12 cellular contexts compared by ENCODE assay signal in the genomic region with DNA sequence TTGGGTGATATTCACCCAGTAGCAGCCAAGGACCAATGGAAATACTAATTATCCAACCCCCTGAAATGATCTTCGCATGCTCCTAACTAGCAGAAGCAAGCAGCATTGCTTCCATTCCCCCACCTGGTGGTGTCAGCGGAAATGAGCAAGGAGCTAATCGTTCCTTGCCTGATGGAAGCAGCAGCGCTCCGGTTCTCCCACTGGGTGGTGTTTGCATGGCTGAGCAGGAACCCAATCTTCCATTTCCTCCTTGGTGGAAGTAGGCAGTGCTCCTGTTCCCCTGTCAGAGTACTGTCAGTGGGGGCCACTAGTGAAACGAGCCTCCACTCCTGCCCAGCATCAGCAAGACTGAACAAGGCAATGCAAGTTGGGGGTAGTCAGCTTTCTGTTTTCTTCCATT.
DNase-seq lines count a peak whose midpoint lies in the region; TF ChIP-seq lines count a peak whose summit lies in the region.
"Had no signal": no experiment of that assay in that cellular context is flagged by ENCODE, and none has a peak within 500 bp of the region (broad histone marks: within the 10 kb centered on the region; RNA-seq: fewer than 3 reads in every experiment).

No MANE protein-coding gene starts in this region.

- 0 out of 2 replicates have a peak, but pooled peaks have one; percentile 4 for TF ChIP-seq CTCF in AG04450 (IDR thresholded peaks at IDR 0.05; ENCODE audit: low read depth, low read length)
- TF ChIP-seq CTCF in GM12864 (IDR thresholded peaks at IDR 0.05; ENCODE audit: low read depth, low read length, missing control alignments) = peak; percentile 1
- TF ChIP-seq CTCF in prostate gland (IDR thresholded peaks at IDR 0.05) = no peak
- TF ChIP-seq CTCF in right atrium auricular region (IDR thresholded peaks at IDR 0.05) = no peak

- POLR2A ChIA-PET in AG04450 (lab: Yijun Ruan, JAX) = no interaction called here

- intact Hi-C loops in prostate gland (cut with DNase I) = no loop called here

- H3K36me3 ChIP-seq in NT2/D1 (ENCODE audit: insufficient read depth, insufficient read length, low read length) = no peaks in the 10 kb centered on the region
- H3K36me3 ChIP-seq in prostate gland = no peaks in the 10 kb centered on the region
- H3K36me3 ChIP-seq in right atrium auricular region = no peaks in the 10 kb centered on the region

- H3K27me3 ChIP-seq in AG04450 (ENCODE audit: control insufficient read depth, insufficient read depth, low read length) (no peaks in the 10 kb centered on the region), NT2/D1 (ENCODE audit: insufficient read depth, insufficient read length) (no peaks in the 10 kb centered on the region), prostate gland (replicated peaks; ENCODE audit: insufficient read depth) (no peaks in the 10 kb centered on the region), right atrium auricular region (no peaks in the 10 kb centered on the region)

- H3K4me3 ChIP-seq in AG04450 (ENCODE audit: low read depth, low read length) = no peak overlapping the region
- no peak overlapping the region for H3K4me3 ChIP-seq in GM12864 (ENCODE audit: low read depth, low read length)
- no peak overlapping the region for H3K4me3 ChIP-seq in NT2/D1 (ENCODE audit: insufficient read length, low read depth)
- no peak overlapping the region for H3K4me3 ChIP-seq in prostate gland
- H3K4me3 ChIP-seq in right atrium auricular region = no peak overlapping the region

- H3K9me3 ChIP-seq in AG04450 (ENCODE audit: control insufficient read depth, insufficient read depth, low read length) (no peaks in the 10 kb centered on the region), NT2/D1 (ENCODE audit: insufficient read depth, low read length) (no peaks in the 10 kb centered on the region), prostate gland (no peaks in the 10 kb centered on the region), right atrium auricular region (no peaks in the 10 kb centered on the region)

- DNase-seq in AG04450 (ENCODE audit: low read depth, low spot score) (no peak), GM12864 (ENCODE audit: low read depth) (no peak), NT2/D1 (ENCODE audit: low read depth, low spot score) (peak; percentile 76), iPS-NIHi11 (ENCODE audit: low spot score) (peak; percentile 77), prostate gland (ENCODE audit: low spot score) (no peak), dermis blood vessel endothelial cell (no peak), right atrium auricular region (ENCODE audit: low spot score) (no peak), hippocampal formation (lab: John Stamatoyannopoulos, UW) (no peak)
- DNase-seq: activated T-cell treated with anti-CD3 and anti-CD28 coated beads, Interleukin-2, amount 50 U/mL, for 1 hour; CD4-positive, alpha-beta memory T cell; nucleus accumbens; stimulated activated CD4-positive, alpha-beta T cell treated with anti-CD3 and anti-CD28 coated beads, Interleukin-2, amount 100 ng/mL, for 24 hours had no signal

- no peak for TF ChIP-seq POLR2A in prostate gland (IDR thresholded peaks at IDR 0.05)

- no peak overlapping the region for H3K9ac ChIP-seq in NT2/D1 (ENCODE audit: insufficient read length, low read depth)

- 65% methylated on average over 6 of the region's 6 CpGs for WGBS in prostate gland

- CTCF ChIA-PET in AG04450 (lab: Charles Lee) = interaction anchor here (0.6 to 0.9 kb wide), 2 partner anchors 1654 to 1817 kb away, joined by 3 read pairs; no protein-coding TSS in a partner anchor

- peaks cover 2% of the 10 kb centered on the region for H3K4me1 ChIP-seq in NT2/D1 (ENCODE audit: insufficient read depth, insufficient read length)
- no peaks in the 10 kb centered on the region for H3K4me1 ChIP-seq in prostate gland (replicated peaks)
- no peaks in the 10 kb centered on the region for H3K4me1 ChIP-seq in right atrium auricular region

- no peak overlapping the region for H3K27ac ChIP-seq in AG04450 (ENCODE audit: low read depth, low read length)
- H3K27ac ChIP-seq in prostate gland = no peak overlapping the region
- no peak overlapping the region for H3K27ac ChIP-seq in right atrium auricular region

Comparison
In these comparisons a context has a peak if more than half of its experiments do, and no peak if none do; other contexts are left out.
1. DNase-seq: peak in NT2/D1 (single experiment) and iPS-NIHi11 (single experiment); none in AG04450 (single experiment), GM12864 (single experiment), prostate gland (single experiment), dermis blood vessel endothelial cell (single experiment), right atrium auricular region (single experiment) and hippocampal formation (0 of 2).
2. CTCF ChIP-seq: peak in AG04450 (single experiment) and GM12864 (single experiment); none in prostate gland (0 of 4) and right atrium auricular region (0 of 2).